26 cellular contexts compared by ENCODE assay signal in genomic region chr12:119601877-119602536, GRCh38. TPM values are rescaled to one million over a fixed set of nuclear protein-coding genes. Genes with fewer than 3 reads are reported as not detected.
"Had no signal": no experiment of that assay in that cellular context is flagged by ENCODE, and none has a peak within 500 bp of the region (broad histone marks: within the 10 kb centered on the region; RNA-seq: fewer than 3 reads in every experiment).

No MANE protein-coding gene starts in this region.

- H3K27ac ChIP-seq: body of pancreas, neutrophil, ovary, right lobe of liver, tibial nerve had no signal

- H3K36me3 ChIP-seq: neutrophil, ovary, right lobe of liver, tibial nerve had no signal

- H3K4me3 Mint-ChIP-seq: activated CD4-positive, alpha-beta memory T cell treated with anti-CD3 and anti-CD28 coated beads, Interleukin-2, amount 10 ng/mL, durations not matched to agents 7 days and 5 days; activated CD4-positive, alpha-beta T cell treated with anti-CD3 and anti-CD28 coated beads, Interleukin-2, amount 10 ng/mL, durations not matched to agents 24 days and 14 days; activated CD8-positive, alpha-beta memory T cell treated with anti-CD3 and anti-CD28 coated beads, Interleukin-2, amount 10 ng/mL, durations not matched to agents 7 days and 5 days; activated naive CD4-positive, alpha-beta T cell treated with anti-CD3 and anti-CD28 coated beads, Interleukin-2, amount 50 U/mL, for 24 hours; activated T-helper 1 cell treated with anti-CD3 and anti-CD28 coated beads, Interleukin-12 subunit alpha, Interleukin-12 subunit beta, Interleukin-2, Interleukin-4 antibody, amounts not matched to agents 30 ng/mL and 10 ng/mL and 1 ng/mL, durations not matched to agents 14 hours and 24 hours and 36 hours; natural killer cell treated with Interleukin-12 subunit alpha and Interleukin-12 subunit beta and Interleukin-15 and Interleukin-18, amount 100 ng/mL, for 72 hours; stimulated activated effector memory CD8-positive, alpha-beta T cell treated with anti-CD3 and anti-CD28 coated beads, Interleukin-12 subunit alpha, Interleukin-12 subunit beta, amount 100 ng/mL, for 72 hours; stimulated activated naive CD8-positive, alpha-beta T cell treated with anti-CD3 and anti-CD28 coated beads, Interleukin-15, amount 100 ng/mL, for 72 hours had no signal

- H3K4me1 Mint-ChIP-seq: activated CD4-positive, alpha-beta memory T cell treated with anti-CD3 and anti-CD28 coated beads, Interleukin-2, amount 10 ng/mL, durations not matched to agents 7 days and 5 days; activated CD4-positive, alpha-beta T cell treated with anti-CD3 and anti-CD28 coated beads, Interleukin-2, amount 10 ng/mL, durations not matched to agents 24 days and 14 days; activated CD8-positive, alpha-beta memory T cell treated with anti-CD3 and anti-CD28 coated beads, Interleukin-2, amount 10 ng/mL, durations not matched to agents 7 days and 5 days; activated naive CD4-positive, alpha-beta T cell treated with anti-CD3 and anti-CD28 coated beads, Interleukin-2, amount 50 U/mL, for 24 hours; stimulated activated effector memory CD8-positive, alpha-beta T cell treated with anti-CD3 and anti-CD28 coated beads, Interleukin-12 subunit alpha, Interleukin-12 subunit beta, amount 100 ng/mL, for 72 hours; stimulated activated naive CD8-positive, alpha-beta T cell treated with anti-CD3 and anti-CD28 coated beads, Interleukin-15, amount 100 ng/mL, for 72 hours had no signal

- H3K4me3 ChIP-seq: body of pancreas, ovary, right lobe of liver, tibial nerve had no signal

- H3K36me3 Mint-ChIP-seq: activated CD8-positive, alpha-beta memory T cell treated with anti-CD3 and anti-CD28 coated beads, Interleukin-2, amount 10 ng/mL, durations not matched to agents 7 days and 5 days; activated naive CD4-positive, alpha-beta T cell treated with anti-CD3 and anti-CD28 coated beads, Interleukin-2, amount 50 U/mL, for 24 hours; natural killer cell treated with Interleukin-12 subunit alpha and Interleukin-12 subunit beta and Interleukin-15 and Interleukin-18, amount 100 ng/mL, for 72 hours; stimulated activated effector memory CD8-positive, alpha-beta T cell treated with anti-CD3 and anti-CD28 coated beads, Interleukin-12 subunit alpha, Interleukin-12 subunit beta, amount 100 ng/mL, for 72 hours had no signal

- DNase-seq: activated CD4-positive, alpha-beta memory T cell treated with anti-CD3 and anti-CD28 coated beads, Interleukin-2, amount 10 ng/mL, durations not matched to agents 7 days and 5 days; activated CD4-positive, alpha-beta T cell treated with anti-CD3 and anti-CD28 coated beads, Interleukin-2, amount 10 ng/mL, durations not matched to agents 24 days and 14 days; activated CD8-positive, alpha-beta memory T cell treated with anti-CD3 and anti-CD28 coated beads, Interleukin-2, amount 10 ng/mL, durations not matched to agents 7 days and 5 days; activated gamma-delta T cell; anterior cingulate cortex; body of pancreas; caudate nucleus; dermis blood vessel endothelial cell; effector memory CD4-positive, alpha-beta T cell; head of caudate nucleus; hypothalamus; left cardiac atrium; ovary; right lobe of liver; small intestine; stimulated activated CD4-positive, alpha-beta T cell treated with anti-CD3 and anti-CD28 coated beads, Interleukin-2, amount 100 ng/mL, for 24 hours; stimulated activated naive CD8-positive, alpha-beta T cell treated with anti-CD3 and anti-CD28 coated beads, Interleukin-15, amount 100 ng/mL, for 72 hours; T-helper 9 cell had no signal

- H3K27ac Mint-ChIP-seq: activated CD4-positive, alpha-beta memory T cell treated with anti-CD3 and anti-CD28 coated beads, Interleukin-2, amount 10 ng/mL, durations not matched to agents 7 days and 5 days; activated CD4-positive, alpha-beta T cell treated with anti-CD3 and anti-CD28 coated beads, Interleukin-2, amount 10 ng/mL, durations not matched to agents 24 days and 14 days; activated CD8-positive, alpha-beta memory T cell treated with anti-CD3 and anti-CD28 coated beads, Interleukin-2, amount 10 ng/mL, durations not matched to agents 7 days and 5 days; activated naive CD4-positive, alpha-beta T cell treated with anti-CD3 and anti-CD28 coated beads, Interleukin-2, amount 50 U/mL, for 24 hours; activated T-helper 1 cell treated with anti-CD3 and anti-CD28 coated beads, Interleukin-12 subunit alpha, Interleukin-12 subunit beta, Interleukin-2, Interleukin-4 antibody, amounts not matched to agents 30 ng/mL and 10 ng/mL and 1 ng/mL, durations not matched to agents 14 hours and 24 hours and 36 hours; natural killer cell treated with Interleukin-12 subunit alpha and Interleukin-12 subunit beta and Interleukin-15 and Interleukin-18, amount 100 ng/mL, for 72 hours; stimulated activated effector memory CD8-positive, alpha-beta T cell treated with anti-CD3 and anti-CD28 coated beads, Interleukin-12 subunit alpha, Interleukin-12 subunit beta, amount 100 ng/mL, for 72 hours; stimulated activated naive CD8-positive, alpha-beta T cell treated with anti-CD3 and anti-CD28 coated beads, Interleukin-15, amount 100 ng/mL, for 72 hours had no signal

- H3K27me3 ChIP-seq: body of pancreas, ovary, right lobe of liver, tibial nerve had no signal

- H3K9me3 ChIP-seq: body of pancreas, neutrophil, ovary, right lobe of liver, tibial nerve had no signal

- H3K4me1 ChIP-seq: body of pancreas, right lobe of liver had no signal

- H3K9me3 Mint-ChIP-seq: activated CD4-positive, alpha-beta memory T cell treated with anti-CD3 and anti-CD28 coated beads, Interleukin-2, amount 10 ng/mL, durations not matched to agents 7 days and 5 days; activated CD4-positive, alpha-beta T cell treated with anti-CD3 and anti-CD28 coated beads, Interleukin-2, amount 10 ng/mL, durations not matched to agents 24 days and 14 days; activated naive CD4-positive, alpha-beta T cell treated with anti-CD3 and anti-CD28 coated beads, Interleukin-2, amount 50 U/mL, for 24 hours; activated T-helper 1 cell treated with anti-CD3 and anti-CD28 coated beads, Interleukin-12 subunit alpha, Interleukin-12 subunit beta, Interleukin-2, Interleukin-4 antibody, amounts not matched to agents 30 ng/mL and 10 ng/mL and 1 ng/mL, durations not matched to agents 14 hours and 24 hours and 36 hours; natural killer cell treated with Interleukin-12 subunit alpha and Interleukin-12 subunit beta and Interleukin-15 and Interleukin-18, amount 100 ng/mL, for 72 hours; stimulated activated effector memory CD8-positive, alpha-beta T cell treated with anti-CD3 and anti-CD28 coated beads, Interleukin-12 subunit alpha, Interleukin-12 subunit beta, amount 100 ng/mL, for 72 hours; stimulated activated naive CD8-positive, alpha-beta T cell treated with anti-CD3 and anti-CD28 coated beads, Interleukin-15, amount 100 ng/mL, for 72 hours had no signal

RNA-seq across cellular contexts. Expression of gene TMEM233, which starts 8.4 kb away (rescaled TPM):
- total RNA-seq: activated CD4-positive, alpha-beta memory T cell treated with anti-CD3 and anti-CD28 coated beads, Interleukin-2, amount 10 ng/mL, durations not matched to agents 7 days and 5 days; activated CD4-positive, alpha-beta T cell treated with anti-CD3 and anti-CD28 coated beads, Interleukin-2, amount 10 ng/mL, durations not matched to agents 24 days and 14 days; activated CD8-positive, alpha-beta memory T cell treated with anti-CD3 and anti-CD28 coated beads, Interleukin-2, amount 10 ng/mL, durations not matched to agents 7 days and 5 days; activated T-helper 1 cell treated with anti-CD3 and anti-CD28 coated beads, Interleukin-12 subunit alpha, Interleukin-12 subunit beta, Interleukin-2, Interleukin-4 antibody, amounts not matched to agents 30 ng/mL and 10 ng/mL and 1 ng/mL, durations not matched to agents 14 hours and 24 hours and 36 hours; esophagus mucosa; natural killer cell treated with Interleukin-12 subunit alpha and Interleukin-12 subunit beta and Interleukin-15 and Interleukin-18, amount 100 ng/mL, for 72 hours; T-helper 1 cell treated with Interleukin-12 subunit alpha and Interleukin-12 subunit beta and Interleukin-4 antibody, amounts not matched to agents 30 ng/mL and 1 ng/mL, for 36 hours had no signal
